In the genomic region with DNA sequence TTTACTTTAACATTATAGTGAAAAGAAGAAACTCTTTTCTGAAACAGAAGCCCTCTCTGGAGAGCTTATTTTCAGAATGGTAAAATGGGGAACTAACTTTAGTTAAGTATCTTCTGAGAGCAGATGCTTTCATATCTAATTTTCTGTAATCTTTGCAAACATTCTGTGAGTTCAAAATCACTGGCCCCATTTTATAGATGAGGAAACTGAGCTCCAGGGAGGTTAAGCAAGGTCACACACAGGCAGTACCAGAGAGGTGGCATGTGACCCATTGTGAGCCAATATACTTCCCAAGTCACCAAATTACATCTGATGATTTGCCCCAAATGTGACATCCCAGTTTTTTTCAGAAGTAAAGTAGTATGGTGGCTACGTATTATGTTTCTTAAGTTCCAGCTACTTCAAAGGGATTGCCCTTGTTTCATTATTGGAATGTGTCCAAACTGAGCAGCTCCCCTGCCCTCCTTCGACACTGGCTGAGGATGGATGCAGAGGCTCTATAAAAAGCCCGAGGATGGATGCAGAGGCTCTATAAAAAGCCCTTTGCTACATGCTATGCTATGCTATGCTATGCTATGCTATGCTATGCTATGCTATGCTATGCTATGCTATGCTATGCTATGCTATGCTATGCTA, we compare ENCODE assay signal across 1 cellular context.
TF ChIP-seq lines count a peak whose summit lies in the region.

No MANE protein-coding gene starts in this region.

TF ChIP-seq in K562, 482 proteins besides CTCF, POLR2A, EP300 and RAD21 (continued from another document and continues in another):
- TF ChIP-seq, protein P1, sequence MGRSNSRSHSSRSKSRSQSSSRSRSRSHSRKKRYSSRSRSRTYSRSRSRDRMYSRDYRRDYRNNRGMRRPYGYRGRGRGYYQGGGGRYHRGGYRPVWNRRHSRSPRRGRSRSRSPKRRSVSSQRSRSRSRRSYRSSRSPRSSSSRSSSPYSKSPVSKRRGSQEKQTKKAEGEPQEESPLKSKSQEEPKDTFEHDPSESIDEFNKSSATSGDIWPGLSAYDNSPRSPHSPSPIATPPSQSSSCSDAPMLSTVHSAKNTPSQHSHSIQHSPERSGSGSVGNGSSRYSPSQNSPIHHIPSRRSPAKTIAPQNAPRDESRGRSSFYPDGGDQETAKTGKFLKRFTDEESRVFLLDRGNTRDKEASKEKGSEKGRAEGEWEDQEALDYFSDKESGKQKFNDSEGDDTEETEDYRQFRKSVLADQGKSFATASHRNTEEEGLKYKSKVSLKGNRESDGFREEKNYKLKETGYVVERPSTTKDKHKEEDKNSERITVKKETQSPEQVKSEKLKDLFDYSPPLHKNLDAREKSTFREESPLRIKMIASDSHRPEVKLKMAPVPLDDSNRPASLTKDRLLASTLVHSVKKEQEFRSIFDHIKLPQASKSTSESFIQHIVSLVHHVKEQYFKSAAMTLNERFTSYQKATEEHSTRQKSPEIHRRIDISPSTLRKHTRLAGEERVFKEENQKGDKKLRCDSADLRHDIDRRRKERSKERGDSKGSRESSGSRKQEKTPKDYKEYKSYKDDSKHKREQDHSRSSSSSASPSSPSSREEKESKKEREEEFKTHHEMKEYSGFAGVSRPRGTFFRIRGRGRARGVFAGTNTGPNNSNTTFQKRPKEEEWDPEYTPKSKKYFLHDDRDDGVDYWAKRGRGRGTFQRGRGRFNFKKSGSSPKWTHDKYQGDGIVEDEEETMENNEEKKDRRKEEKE (IDR thresholded peaks at IDR 0.05; ENCODE audit: borderline replicate concordance in 1 of 2, control insufficient read depth in 1 of 2, low read depth in 2 of 2, low read length in 1 of 2): no peak
- TF ChIP-seq SIRT6 (IDR thresholded peaks at IDR 0.05; ENCODE audit: low read depth, low read length) (no peak), POLR2B (IDR thresholded peaks at IDR 0.05; ENCODE audit: low read depth, partially characterized antibody) (no peak), ZBTB17 (CRISPR knock-in tag; IDR thresholded peaks at IDR 0.05) (no peak), BMI1 (IDR thresholded peaks at IDR 0.05; ENCODE audit: low read length) (no peak), HDAC6 (IDR thresholded peaks at IDR 0.05; ENCODE audit: low read depth, low read length) (no peak), TBP (optimal IDR thresholded peaks at IDR 0.05; ENCODE audit: low read depth, low read length) (no peak), TEAD1 (CRISPR knock-in tag; IDR thresholded peaks at IDR 0.05) (no peak), MYNN (IDR thresholded peaks at IDR 0.05) (no peak), MYNN (CRISPR knock-in tag; IDR thresholded peaks at IDR 0.05) (no peak), PTRF (tag; IDR thresholded peaks at IDR 0.05) (no peak), RFX7 (CRISPR knock-in tag; IDR thresholded peaks at IDR 0.05) (no peak), NR2F6 (CRISPR knock-in tag; IDR thresholded peaks at IDR 0.05) (no peak), ZNF146 (CRISPR knock-in tag; IDR thresholded peaks at IDR 0.05; ENCODE audit: unreplicated experiment) (no peak), YY1 (IDR thresholded peaks at IDR 0.05; ENCODE audit: borderline replicate concordance in 1 of 3, control insufficient read depth in 1 of 3, extremely low read depth in 1 of 3, insufficient read depth in 3 of 3, insufficient read length in 1 of 3, insufficient replicate concordance in 2 of 3, low read depth in 1 of 3, low read length in 2 of 3) (no peak), MTA3 (IDR thresholded peaks at IDR 0.05; ENCODE audit: borderline replicate concordance) (no peak), NCOA1 (IDR thresholded peaks at IDR 0.05; ENCODE audit: low read depth) (peak; percentile 20; the same call in 1 of the 2 replicates), ZNF140 (CRISPR knock-in tag; IDR thresholded peaks at IDR 0.05) (no peak), SRSF7 (optimal IDR thresholded peaks at IDR 0.05; ENCODE audit: low read depth, low read length) (no peak), SMARCA4 (IDR thresholded peaks at IDR 0.05) (no peak), SLC30A9 (CRISPR knock-in tag; IDR thresholded peaks at IDR 0.05) (no peak), ZNF316 (IDR thresholded peaks at IDR 0.05) (no peak), EP400 (IDR thresholded peaks at IDR 0.05) (no peak)
- TF ChIP-seq, protein P2, sequence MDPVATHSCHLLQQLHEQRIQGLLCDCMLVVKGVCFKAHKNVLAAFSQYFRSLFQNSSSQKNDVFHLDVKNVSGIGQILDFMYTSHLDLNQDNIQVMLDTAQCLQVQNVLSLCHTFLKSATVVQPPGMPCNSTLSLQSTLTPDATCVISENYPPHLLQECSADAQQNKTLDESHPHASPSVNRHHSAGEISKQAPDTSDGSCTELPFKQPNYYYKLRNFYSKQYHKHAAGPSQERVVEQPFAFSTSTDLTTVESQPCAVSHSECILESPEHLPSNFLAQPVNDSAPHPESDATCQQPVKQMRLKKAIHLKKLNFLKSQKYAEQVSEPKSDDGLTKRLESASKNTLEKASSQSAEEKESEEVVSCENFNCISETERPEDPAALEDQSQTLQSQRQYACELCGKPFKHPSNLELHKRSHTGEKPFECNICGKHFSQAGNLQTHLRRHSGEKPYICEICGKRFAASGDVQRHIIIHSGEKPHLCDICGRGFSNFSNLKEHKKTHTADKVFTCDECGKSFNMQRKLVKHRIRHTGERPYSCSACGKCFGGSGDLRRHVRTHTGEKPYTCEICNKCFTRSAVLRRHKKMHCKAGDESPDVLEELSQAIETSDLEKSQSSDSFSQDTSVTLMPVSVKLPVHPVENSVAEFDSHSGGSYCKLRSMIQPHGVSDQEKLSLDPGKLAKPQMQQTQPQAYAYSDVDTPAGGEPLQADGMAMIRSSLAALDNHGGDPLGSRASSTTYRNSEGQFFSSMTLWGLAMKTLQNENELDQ (CRISPR knock-in tag; IDR thresholded peaks at IDR 0.05; ENCODE audit: borderline replicate concordance): no peak
- TF ChIP-seq, protein P3, sequence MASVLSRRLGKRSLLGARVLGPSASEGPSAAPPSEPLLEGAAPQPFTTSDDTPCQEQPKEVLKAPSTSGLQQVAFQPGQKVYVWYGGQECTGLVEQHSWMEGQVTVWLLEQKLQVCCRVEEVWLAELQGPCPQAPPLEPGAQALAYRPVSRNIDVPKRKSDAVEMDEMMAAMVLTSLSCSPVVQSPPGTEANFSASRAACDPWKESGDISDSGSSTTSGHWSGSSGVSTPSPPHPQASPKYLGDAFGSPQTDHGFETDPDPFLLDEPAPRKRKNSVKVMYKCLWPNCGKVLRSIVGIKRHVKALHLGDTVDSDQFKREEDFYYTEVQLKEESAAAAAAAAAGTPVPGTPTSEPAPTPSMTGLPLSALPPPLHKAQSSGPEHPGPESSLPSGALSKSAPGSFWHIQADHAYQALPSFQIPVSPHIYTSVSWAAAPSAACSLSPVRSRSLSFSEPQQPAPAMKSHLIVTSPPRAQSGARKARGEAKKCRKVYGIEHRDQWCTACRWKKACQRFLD (CRISPR knock-in tag; IDR thresholded peaks at IDR 0.05): no peak
- TF ChIP-seq, protein P4, sequence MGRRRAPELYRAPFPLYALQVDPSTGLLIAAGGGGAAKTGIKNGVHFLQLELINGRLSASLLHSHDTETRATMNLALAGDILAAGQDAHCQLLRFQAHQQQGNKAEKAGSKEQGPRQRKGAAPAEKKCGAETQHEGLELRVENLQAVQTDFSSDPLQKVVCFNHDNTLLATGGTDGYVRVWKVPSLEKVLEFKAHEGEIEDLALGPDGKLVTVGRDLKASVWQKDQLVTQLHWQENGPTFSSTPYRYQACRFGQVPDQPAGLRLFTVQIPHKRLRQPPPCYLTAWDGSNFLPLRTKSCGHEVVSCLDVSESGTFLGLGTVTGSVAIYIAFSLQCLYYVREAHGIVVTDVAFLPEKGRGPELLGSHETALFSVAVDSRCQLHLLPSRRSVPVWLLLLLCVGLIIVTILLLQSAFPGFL (CRISPR knock-in tag; IDR thresholded peaks at IDR 0.05): no peak
- TF ChIP-seq, protein P5, sequence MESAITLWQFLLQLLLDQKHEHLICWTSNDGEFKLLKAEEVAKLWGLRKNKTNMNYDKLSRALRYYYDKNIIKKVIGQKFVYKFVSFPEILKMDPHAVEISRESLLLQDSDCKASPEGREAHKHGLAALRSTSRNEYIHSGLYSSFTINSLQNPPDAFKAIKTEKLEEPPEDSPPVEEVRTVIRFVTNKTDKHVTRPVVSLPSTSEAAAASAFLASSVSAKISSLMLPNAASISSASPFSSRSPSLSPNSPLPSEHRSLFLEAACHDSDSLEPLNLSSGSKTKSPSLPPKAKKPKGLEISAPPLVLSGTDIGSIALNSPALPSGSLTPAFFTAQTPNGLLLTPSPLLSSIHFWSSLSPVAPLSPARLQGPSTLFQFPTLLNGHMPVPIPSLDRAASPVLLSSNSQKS (CRISPR knock-in tag; IDR thresholded peaks at IDR 0.05): no peak
- TF ChIP-seq, protein P6, sequence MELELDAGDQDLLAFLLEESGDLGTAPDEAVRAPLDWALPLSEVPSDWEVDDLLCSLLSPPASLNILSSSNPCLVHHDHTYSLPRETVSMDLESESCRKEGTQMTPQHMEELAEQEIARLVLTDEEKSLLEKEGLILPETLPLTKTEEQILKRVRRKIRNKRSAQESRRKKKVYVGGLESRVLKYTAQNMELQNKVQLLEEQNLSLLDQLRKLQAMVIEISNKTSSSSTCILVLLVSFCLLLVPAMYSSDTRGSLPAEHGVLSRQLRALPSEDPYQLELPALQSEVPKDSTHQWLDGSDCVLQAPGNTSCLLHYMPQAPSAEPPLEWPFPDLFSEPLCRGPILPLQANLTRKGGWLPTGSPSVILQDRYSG (tag; conservative IDR thresholded peaks at IDR 0.05; ENCODE audit: low read depth): no peak
- TF ChIP-seq, protein P7, sequence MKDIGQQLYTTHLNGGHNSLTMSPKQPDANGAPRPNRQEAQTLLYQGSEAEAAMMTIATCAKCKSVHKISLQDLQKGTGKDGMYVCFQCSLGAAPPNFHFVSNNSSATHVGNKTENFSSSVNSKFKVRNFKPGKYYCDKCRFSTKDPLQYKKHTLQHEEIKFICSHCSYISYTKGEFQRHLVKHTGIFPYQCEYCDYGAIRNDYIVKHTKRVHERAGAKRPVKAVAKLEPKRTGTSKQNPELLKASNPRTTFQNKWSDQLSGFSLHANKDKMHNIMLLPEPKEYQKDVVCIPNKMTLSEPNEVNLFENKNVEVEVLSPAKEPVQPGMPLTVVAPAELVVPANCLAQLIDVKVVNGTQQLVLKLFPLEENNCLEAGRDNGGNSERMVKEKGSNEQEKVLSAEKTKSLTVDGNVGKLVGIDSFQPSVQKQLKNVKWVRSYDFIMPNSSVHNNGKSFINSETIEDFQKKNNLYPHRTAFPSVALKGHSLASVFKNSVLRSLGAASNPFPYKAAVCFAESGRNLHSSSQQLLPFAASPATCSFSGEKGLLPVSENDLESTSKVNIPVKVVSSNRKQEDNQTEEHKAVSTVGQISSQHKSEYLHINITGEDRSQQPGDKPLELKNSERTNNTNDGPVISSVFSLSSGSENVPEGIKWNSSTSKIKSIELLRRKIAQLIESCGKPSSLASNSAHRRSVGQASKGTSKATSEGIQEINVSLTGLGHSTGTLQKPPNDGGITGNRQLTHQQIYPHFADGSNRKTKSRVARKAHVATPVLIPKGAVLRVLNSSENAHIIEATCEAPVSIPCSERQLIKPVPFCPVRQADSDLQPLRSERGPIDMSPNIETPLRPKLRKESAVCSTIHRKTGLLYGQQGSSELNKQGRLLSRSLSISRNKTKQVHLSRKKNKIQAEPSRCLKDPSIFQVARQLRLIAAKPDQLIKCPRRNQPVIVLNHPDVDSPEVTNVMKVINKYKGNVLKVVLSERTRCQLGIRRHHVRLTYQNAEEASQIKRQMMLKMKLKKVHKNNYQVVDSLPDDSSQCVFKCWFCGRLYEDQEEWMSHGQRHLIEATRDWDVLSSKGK (CRISPR knock-in tag; IDR thresholded peaks at IDR 0.05): no peak
